In the genomic region with DNA sequence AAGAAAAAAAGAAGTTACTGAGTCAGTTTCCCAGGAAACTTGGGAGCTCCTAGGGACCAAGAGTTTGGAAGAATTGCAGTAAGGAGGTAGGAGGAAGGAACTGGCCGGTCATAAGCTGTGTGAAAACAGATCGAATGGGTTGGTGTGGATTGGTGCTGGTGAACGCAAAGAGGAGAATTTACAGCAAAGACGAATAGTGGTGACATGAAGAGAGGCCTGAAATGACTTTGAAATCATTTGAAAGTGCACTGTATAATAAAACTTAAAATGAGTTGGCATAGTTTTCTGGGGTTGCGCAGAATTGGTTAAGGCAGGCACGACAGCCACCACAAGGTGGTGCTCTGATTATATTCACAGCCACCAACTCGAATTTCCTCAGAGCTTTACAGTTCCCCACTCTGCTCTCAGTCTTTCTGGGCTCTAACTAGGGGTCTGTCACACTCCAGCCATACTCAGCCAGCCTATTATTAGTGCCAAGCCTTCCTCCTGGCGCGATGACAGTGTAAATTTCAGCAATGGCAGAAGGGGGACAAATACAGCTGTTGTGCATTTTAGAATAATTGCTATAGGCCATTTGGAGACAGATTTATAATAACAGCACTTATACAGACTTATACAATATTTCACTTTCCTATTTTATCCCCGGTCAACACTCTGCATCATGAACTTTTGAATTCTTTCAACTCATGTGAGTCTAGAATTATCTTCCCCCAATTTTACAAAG, we compare ENCODE assay signal across 8 cellular contexts. TPM values are rescaled to one million over a fixed set of nuclear protein-coding genes. Genes with fewer than 3 reads are reported as not detected.
DNase-seq lines count a peak whose midpoint lies in the region; ATAC-seq and TF ChIP-seq lines count a peak whose summit lies in the region.
"Had no signal": no experiment of that assay in that cellular context is flagged by ENCODE, and none has a peak within 500 bp of the region (broad histone marks: within the 10 kb centered on the region; RNA-seq: fewer than 3 reads in every experiment).

No MANE protein-coding gene starts in this region.

- peak; percentile 70 for TF ChIP-seq CTCF in GM12864 (IDR thresholded peaks at IDR 0.05; ENCODE audit: low read depth, low read length, missing control alignments)
- TF ChIP-seq CTCF in brain microvascular endothelial cell (IDR thresholded peaks at IDR 0.05; ENCODE audit: low read depth, low read length, missing control alignments), result peak; percentile 84
- peak; percentile 69 for TF ChIP-seq CTCF in kidney epithelial cell (IDR thresholded peaks at IDR 0.05; ENCODE audit: insufficient read depth, low read length, poor library complexity, severe bottlenecking)

- H3K27me3 ChIP-seq in brain microvascular endothelial cell (replicated peaks), result no peaks in the 10 kb centered on the region
- H3K27me3 ChIP-seq in kidney epithelial cell (ENCODE audit: control insufficient read depth, insufficient read depth, low read length), result peaks cover 2% of the 10 kb centered on the region

- no peak overlapping the region for H3K27ac ChIP-seq in brain microvascular endothelial cell

- no peak overlapping the region for H3K4me3 Mint-ChIP-seq in stimulated activated memory B cell treated with anti-CD40 and anti-IgM and Interleukin-4, amounts not matched to agents 10 μg/mL and 1 μg/mL and 100 μg/mL, for 72 hours

- H3K27me3 Mint-ChIP-seq in stimulated activated memory B cell treated with anti-CD40 and anti-IgM and Interleukin-4, amounts not matched to agents 10 μg/mL and 1 μg/mL and 100 μg/mL, for 72 hours, result no peaks in the 10 kb centered on the region

- no peaks in the 10 kb centered on the region for H3K36me3 Mint-ChIP-seq in stimulated activated memory B cell treated with anti-CD40 and anti-IgM and Interleukin-4, amounts not matched to agents 10 μg/mL and 1 μg/mL and 100 μg/mL, for 72 hours

- H3K4me1 Mint-ChIP-seq in stimulated activated memory B cell treated with anti-CD40 and anti-IgM and Interleukin-4, amounts not matched to agents 10 μg/mL and 1 μg/mL and 100 μg/mL, for 72 hours, result peaks cover 32% of the 10 kb centered on the region

- DNase-seq in GM12864 (ENCODE audit: low read depth) (no peak), RPMI8226 (peak; percentile 36), brain microvascular endothelial cell (peak; percentile 32), kidney epithelial cell (ENCODE audit: low read depth) (no peak), NCI-H2029 (lab: John Stamatoyannopoulos, UW) (no peak)

- in situ Hi-C loops in brain microvascular endothelial cell (cut with HindIII; ENCODE audit: low pct_ligation_motif_present, low sequenced_read_pairs), result no loop called here

- H3K4me3 ChIP-seq in GM12864 (ENCODE audit: low read depth, low read length) (no peak overlapping the region), brain microvascular endothelial cell (ENCODE audit: low read depth, low read length) (no peak overlapping the region), kidney epithelial cell (ENCODE audit: low read depth, low read length) (no peak overlapping the region)

- H3K27ac Mint-ChIP-seq in stimulated activated memory B cell treated with anti-CD40 and anti-IgM and Interleukin-4, amounts not matched to agents 10 μg/mL and 1 μg/mL and 100 μg/mL, for 72 hours, result peak overlapping the region; percentile 75

- no peaks in the 10 kb centered on the region for H3K9me3 Mint-ChIP-seq in stimulated activated memory B cell treated with anti-CD40 and anti-IgM and Interleukin-4, amounts not matched to agents 10 μg/mL and 1 μg/mL and 100 μg/mL, for 72 hours

- ATAC-seq in HG03460 (IDR thresholded peaks at IDR 0.05; ENCODE audit: unreplicated experiment), result peak; percentile 52
- ATAC-seq in stimulated activated memory B cell treated with anti-CD40 and anti-IgM and Interleukin-4, amounts not matched to agents 10 μg/mL and 1 μg/mL and 100 μg/mL, for 72 hours, result peak; percentile 80

- H3K36me3 ChIP-seq in brain microvascular endothelial cell (replicated peaks) (no peaks in the 10 kb centered on the region), kidney epithelial cell (ENCODE audit: control insufficient read depth, insufficient read depth, low read length) (no peaks in the 10 kb centered on the region)

RNA-seq across cellular contexts. Expression of a gene that starts 8.3 kb away (rescaled TPM):
- not detected in 2 replicates for total RNA-seq in kidney epithelial cell
- total RNA-seq: renal cortical epithelial cell had no signal

RNA-seq across cellular contexts. Expression of a gene that starts 20.9 kb away (rescaled TPM):
- total RNA-seq in kidney epithelial cell, result 22.8 and 23.5 TPM in 2 replicates

Comparison
In these comparisons a context has a peak if more than half of its experiments do, and no peak if none do; other contexts are left out.
1. DNase-seq: peak in RPMI8226 (single experiment) and brain microvascular endothelial cell (single experiment); none in GM12864 (single experiment), kidney epithelial cell (single experiment) and NCI-H2029 (single experiment).
2. Peak in every context shown above with its lines, with median percentiles within 50 percentile points of each other: CTCF ChIP-seq.